In the genomic region with DNA sequence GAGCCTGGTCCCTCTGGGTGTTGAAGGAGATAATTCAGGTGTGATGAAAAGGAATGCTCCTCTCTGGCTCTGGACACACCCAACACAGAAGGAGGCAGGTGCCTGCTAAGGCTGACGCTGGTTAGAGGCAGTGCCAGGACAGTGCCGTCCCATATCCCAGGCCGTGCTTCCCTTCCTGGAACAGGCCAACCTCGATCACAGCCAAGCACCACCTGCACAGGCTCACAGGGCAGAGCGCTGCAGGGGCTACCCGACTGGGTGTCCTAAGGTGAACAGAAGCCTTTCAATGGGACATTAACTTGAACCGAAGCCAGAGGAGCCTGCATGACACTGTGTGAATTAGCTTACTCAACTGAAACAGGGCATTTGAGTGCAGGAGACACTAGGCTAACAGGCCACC, we compare ENCODE assay signal across 29 cellular contexts.
A peak's percentile ranks its signal among the peaks of the same experiment; 100 is the strongest.
DNase-seq lines count a peak whose midpoint lies in the region; ATAC-seq and TF ChIP-seq lines count a peak whose summit lies in the region.
"Had no signal": no experiment of that assay in that cellular context is flagged by ENCODE, and none has a peak within 500 bp of the region (broad histone marks: within the 10 kb centered on the region; RNA-seq: fewer than 3 reads in every experiment).

No MANE protein-coding gene starts in this region.

- H3K4me2 ChIP-seq in SK-N-SH, result no peak overlapping the region

- H3F3A ChIP-seq in SK-N-SH (replicated peaks; ENCODE audit: insufficient read depth), result no peaks in the 10 kb centered on the region

- H3K27ac Mint-ChIP-seq in activated CD4-positive, alpha-beta T cell treated with anti-CD3 and anti-CD28 coated beads, Interleukin-2, amount 10 ng/mL, durations not matched to agents 24 days and 14 days, result no peak overlapping the region
- H3K27ac Mint-ChIP-seq in activated naive CD8-positive, alpha-beta T cell treated with anti-CD3 and anti-CD28 coated beads for 36 hours, result no peak overlapping the region
- peak overlapping the region in 3 of 6 donors; percentile 34 to 91 (median 50) for H3K27ac Mint-ChIP-seq in immature natural killer cell
- H3K27ac Mint-ChIP-seq: nephron progenitor cell had no signal

- H3K9me3 ChIP-seq in SK-N-SH, result no peaks in the 10 kb centered on the region
- H3K9me3 ChIP-seq: ovary, uterus had no signal

- H3K9me3 Mint-ChIP-seq in activated CD4-positive, alpha-beta T cell treated with anti-CD3 and anti-CD28 coated beads, Interleukin-2, amount 10 ng/mL, durations not matched to agents 24 days and 14 days, result no peaks in the 10 kb centered on the region
- no peaks in the 10 kb centered on the region for H3K9me3 Mint-ChIP-seq in activated naive CD8-positive, alpha-beta T cell treated with anti-CD3 and anti-CD28 coated beads for 36 hours
- peaks cover 0 to 3% (median 0%) of the 10 kb centered on the region in 6 donors for H3K9me3 Mint-ChIP-seq in immature natural killer cell

- no peak overlapping the region for H3K27ac ChIP-seq in SK-N-SH (ENCODE audit: low read depth in 2 of 2, low read length in 1 of 2)
- H3K27ac ChIP-seq: brain microvascular endothelial cell, dorsolateral prefrontal cortex, heart right ventricle, HL-60, ovary, stomach, uterus had no signal

- no peak for TF ChIP-seq EP300 in SK-N-SH (IDR thresholded peaks at IDR 0.05; ENCODE audit: borderline replicate concordance in 1 of 2, low read depth in 1 of 2, low read length in 1 of 2)

- no peak for DNase-seq in activated CD4-positive, alpha-beta T cell treated with anti-CD3 and anti-CD28 coated beads, Interleukin-2, amount 10 ng/mL, durations not matched to agents 24 days and 14 days
- no peak for DNase-seq in activated CD4-positive, alpha-beta T cell treated with anti-CD3 and anti-CD28 coated beads, Interleukin-2, amount 50 U/mL, for 48 hours
- DNase-seq in DMS79 (lab: John Stamatoyannopoulos, UW) (peak; percentile 46), immature natural killer cell (no peak), kidney glomerular epithelial cell (lab: John Stamatoyannopoulos, UW) (no peak), SK-N-SH (no peak)
- no peak for DNase-seq in activated naive CD8-positive, alpha-beta T cell treated with anti-CD3 and anti-CD28 coated beads for 36 hours
- DNase-seq: 8988T; activated CD8-positive, alpha-beta memory T cell treated with anti-CD3 and anti-CD28 coated beads for 24 hours; activated gamma-delta T cell treated with Interleukin-2 at 50 U/mL for 16 hours; activated T-cell treated with anti-CD3 and anti-CD28 coated beads, Interleukin-2, amount 50 U/mL, for 1 hour; brain microvascular endothelial cell; C1 segment of cervical spinal cord; dorsolateral prefrontal cortex; heart right ventricle; MV-4-11; NCI-H1436 treated with DMSO at 0.1 percent for 48 hours; NCI-H345; nephron progenitor cell; ovary; SIG-M5; stomach; T-helper 9 cell; uterus had no signal

- H3K27me3 ChIP-seq in SK-N-SH (ENCODE audit: insufficient read depth), result no peaks in the 10 kb centered on the region
- H3K27me3 ChIP-seq: brain microvascular endothelial cell, dorsolateral prefrontal cortex, ovary, uterus had no signal

- 20% methylated on average over 1 of the region's 7 CpGs for WGBS in SK-N-SH (ENCODE audit: low lambda C conversion rate)

- H3K4me1 Mint-ChIP-seq in activated CD4-positive, alpha-beta T cell treated with anti-CD3 and anti-CD28 coated beads, Interleukin-2, amount 10 ng/mL, durations not matched to agents 24 days and 14 days, result peaks cover 10% of the 10 kb centered on the region
- peaks cover 13% of the 10 kb centered on the region for H3K4me1 Mint-ChIP-seq in activated naive CD8-positive, alpha-beta T cell treated with anti-CD3 and anti-CD28 coated beads for 36 hours
- peaks cover 19 to 23% of the 10 kb centered on the region in 2 donors for H3K4me1 Mint-ChIP-seq in immature natural killer cell

- no peaks in the 10 kb centered on the region for H3K4me1 ChIP-seq in SK-N-SH (ENCODE audit: control insufficient read depth in 1 of 2, insufficient read depth in 2 of 2, low read depth in 1 of 2, low read length in 1 of 2)
- H3K4me1 ChIP-seq: heart right ventricle, stomach, uterus had no signal

- H2AFZ ChIP-seq in SK-N-SH (ENCODE audit: low read depth), result no peak overlapping the region

- no peaks in the 10 kb centered on the region for H3K9me2 ChIP-seq in SK-N-SH

- H3K36me3 Mint-ChIP-seq in activated CD4-positive, alpha-beta T cell treated with anti-CD3 and anti-CD28 coated beads, Interleukin-2, amount 10 ng/mL, durations not matched to agents 24 days and 14 days (ENCODE audit: low read depth), result no peaks in the 10 kb centered on the region
- H3K36me3 Mint-ChIP-seq in activated naive CD8-positive, alpha-beta T cell treated with anti-CD3 and anti-CD28 coated beads for 36 hours, result peaks cover 4% of the 10 kb centered on the region
- no peaks in the 10 kb centered on the region for H3K36me3 Mint-ChIP-seq in immature natural killer cell

- H3K4me3 ChIP-seq in SK-N-SH (ENCODE audit: low read depth in 2 of 2, low read length in 1 of 2), result no peak overlapping the region
- H3K4me3 ChIP-seq: dorsolateral prefrontal cortex, heart right ventricle, lung, ovary, skin epidermis, stomach, uterus had no signal

- H3K27me3 Mint-ChIP-seq in activated CD4-positive, alpha-beta T cell treated with anti-CD3 and anti-CD28 coated beads, Interleukin-2, amount 10 ng/mL, durations not matched to agents 24 days and 14 days, result no peaks in the 10 kb centered on the region
- H3K27me3 Mint-ChIP-seq in activated naive CD8-positive, alpha-beta T cell treated with anti-CD3 and anti-CD28 coated beads for 36 hours, result no peaks in the 10 kb centered on the region
- peaks cover 3 to 9% (median 6%) of the 10 kb centered on the region in 3 donors for H3K27me3 Mint-ChIP-seq in immature natural killer cell (ENCODE audit: low read depth in 3 of 3)

- peak overlapping the region; percentile 82 for H3K4me3 Mint-ChIP-seq in activated CD4-positive, alpha-beta T cell treated with anti-CD3 and anti-CD28 coated beads, Interleukin-2, amount 10 ng/mL, durations not matched to agents 24 days and 14 days
- H3K4me3 Mint-ChIP-seq in activated naive CD8-positive, alpha-beta T cell treated with anti-CD3 and anti-CD28 coated beads for 36 hours, result peak overlapping the region; percentile 84
- peak overlapping the region; percentile 51 to 92 (median 86) for H3K4me3 Mint-ChIP-seq in immature natural killer cell
- H3K4me3 Mint-ChIP-seq: nephron progenitor cell had no signal

- CTCF ChIA-PET in SK-N-SH (lab: Yijun Ruan, JAX), result no interaction called here

- no peaks in the 10 kb centered on the region for H4K20me1 ChIP-seq in SK-N-SH (ENCODE audit: insufficient read depth)

- no peak overlapping the region for H3K9ac ChIP-seq in SK-N-SH

- no peaks in the 10 kb centered on the region for H3K79me2 ChIP-seq in SK-N-SH (ENCODE audit: insufficient read depth)

- TF ChIP-seq CTCF in SK-N-SH (IDR thresholded peaks at IDR 0.05), result no peak

- POLR2A ChIA-PET in SK-N-SH (lab: Yijun Ruan, JAX), result no interaction called here

- TF ChIP-seq RAD21 in SK-N-SH (IDR thresholded peaks at IDR 0.05; ENCODE audit: low read length), result no peak

- intact Hi-C loops in activated CD4-positive, alpha-beta T cell treated with anti-CD3 and anti-CD28 coated beads, Interleukin-2, amount 10 ng/mL, durations not matched to agents 24 days and 14 days (cut with micrococcal nuclease), result no loop called here

- no peaks in the 10 kb centered on the region for H3K36me3 ChIP-seq in SK-N-SH (replicated peaks in 1 of 2; ENCODE audit: control insufficient read depth in 1 of 2, insufficient read depth in 2 of 2, low read length in 1 of 2)
- H3K36me3 ChIP-seq: brain microvascular endothelial cell, heart right ventricle, ovary, stomach, uterus had no signal

- ATAC-seq in HG03108 (IDR thresholded peaks at IDR 0.05; ENCODE audit: unreplicated experiment), result no peak
- ATAC-seq: Panc1 had no signal

TF ChIP-seq in SK-N-SH, 30 proteins besides CTCF, POLR2A, EP300 and RAD21:
- no peak for TF ChIP-seq FOSL2 (IDR thresholded peaks at IDR 0.05; ENCODE audit: borderline replicate concordance, low read depth)
- TF ChIP-seq ZBTB33 (IDR thresholded peaks at IDR 0.05; ENCODE audit: borderline replicate concordance, low read depth), result no peak
- no peak for TF ChIP-seq IRF3 (IDR thresholded peaks at IDR 0.05; ENCODE audit: low read depth, low read length)
- TF ChIP-seq, protein P1, sequence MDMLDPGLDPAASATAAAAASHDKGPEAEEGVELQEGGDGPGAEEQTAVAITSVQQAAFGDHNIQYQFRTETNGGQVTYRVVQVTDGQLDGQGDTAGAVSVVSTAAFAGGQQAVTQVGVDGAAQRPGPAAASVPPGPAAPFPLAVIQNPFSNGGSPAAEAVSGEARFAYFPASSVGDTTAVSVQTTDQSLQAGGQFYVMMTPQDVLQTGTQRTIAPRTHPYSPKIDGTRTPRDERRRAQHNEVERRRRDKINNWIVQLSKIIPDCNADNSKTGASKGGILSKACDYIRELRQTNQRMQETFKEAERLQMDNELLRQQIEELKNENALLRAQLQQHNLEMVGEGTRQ (IDR thresholded peaks at IDR 0.05; ENCODE audit: borderline replicate concordance, low read depth, low read length), result no peak
- TF ChIP-seq SMC3 (IDR thresholded peaks at IDR 0.05; ENCODE audit: low read depth, low read length), result no peak
- no peak for TF ChIP-seq ELF1 (IDR thresholded peaks at IDR 0.05)
- no peak for TF ChIP-seq RFX5 (IDR thresholded peaks at IDR 0.05; ENCODE audit: low read length)
- TF ChIP-seq JUND (IDR thresholded peaks at IDR 0.05), result no peak
